8 cellular contexts compared by ENCODE assay signal in the genomic region with DNA sequence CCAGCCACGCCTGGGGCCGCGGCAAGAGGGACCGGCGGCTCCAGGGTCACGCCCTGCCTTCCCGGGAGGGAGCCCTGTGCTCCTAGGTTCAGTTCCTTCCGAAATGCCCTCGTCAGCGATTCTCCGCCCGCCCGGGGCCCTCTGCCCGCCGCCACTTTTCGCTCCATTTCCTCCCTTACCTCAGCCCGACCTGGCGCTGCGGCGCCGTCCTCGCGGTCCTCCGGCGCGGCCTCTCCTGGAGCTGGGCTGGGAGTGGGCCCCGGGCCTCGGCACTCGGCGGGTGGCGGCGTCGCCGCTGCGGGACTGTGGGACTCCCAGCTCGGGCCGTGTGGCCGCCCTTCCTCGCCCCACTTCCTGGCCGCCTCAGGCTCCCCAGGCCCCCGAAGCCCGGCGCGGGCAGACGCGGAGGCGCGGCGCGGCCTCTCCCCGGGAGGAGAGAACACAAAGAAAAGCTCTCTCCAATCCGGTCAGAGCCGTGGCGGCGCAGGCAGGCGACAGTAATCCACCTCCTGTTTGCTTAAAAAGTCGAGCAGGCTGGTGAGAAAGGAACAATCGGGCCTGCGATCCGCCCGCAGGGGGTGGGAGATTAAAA. TPM values are rescaled to one million over a fixed set of nuclear protein-coding genes. Genes with fewer than 3 reads are reported as not detected.
DNase-seq lines count a peak whose midpoint lies in the region; ATAC-seq and TF ChIP-seq lines count a peak whose summit lies in the region.

No MANE protein-coding gene starts in this region.

- intact Hi-C loops in Right ventricle myocardium inferior (cut with DNase I) (no loop called here), cardiac septum (cut with DNase I) (no loop called here)

- H3K9me3 ChIP-seq in stomach smooth muscle (ENCODE audit: control insufficient read depth in 2 of 2, low read length in 2 of 2) = no peaks in the 10 kb centered on the region

- peak overlapping the region; percentile 84 to 90 for H3K4me3 ChIP-seq in stomach smooth muscle (ENCODE audit: low read length in 2 of 2)

- DNase-seq in Right ventricle myocardium inferior (ENCODE audit: missing footprints) = peak; percentile 83
- no peak for DNase-seq in cardiac septum (ENCODE audit: low spot score)
- peak; percentile 83 to 84 for DNase-seq in T47D (ENCODE audit: low read depth in 1 of 2, low spot score in 1 of 2)
- peak; percentile 42 for DNase-seq in kidney glomerular epithelial cell (lab: John Stamatoyannopoulos, UW)

- peak overlapping the region; percentile 93 for H3K27ac ChIP-seq in stomach smooth muscle (ENCODE audit: low read length)

- no peaks in the 10 kb centered on the region for H3K36me3 ChIP-seq in stomach smooth muscle (ENCODE audit: control insufficient read depth in 2 of 2, insufficient read depth in 2 of 2, low read length in 2 of 2)

- no peak for TF ChIP-seq POLR2A in GM18505 (IDR thresholded peaks at IDR 0.05; ENCODE audit: borderline replicate concordance, extremely low read depth, insufficient read depth, insufficient read length)

- no peak for ATAC-seq in Right ventricle myocardium inferior
- no peak for ATAC-seq in HG02623 (IDR thresholded peaks at IDR 0.05; ENCODE audit: unreplicated experiment)
- no peak for ATAC-seq in GM18505 (IDR thresholded peaks at IDR 0.05; ENCODE audit: unreplicated experiment)

- in situ Hi-C loops in T47D (cut with HindIII; ENCODE audit: low pct_unique_long_range_greater_than_20kb, low sequenced_read_pairs) = no loop called here

- H3K27me3 ChIP-seq in stomach smooth muscle (ENCODE audit: control insufficient read depth in 1 of 2, insufficient read depth in 2 of 2, low read length in 2 of 2) = no peaks in the 10 kb centered on the region

- peaks cover 47% of the 10 kb centered on the region for H3K4me1 ChIP-seq in stomach smooth muscle (ENCODE audit: control insufficient read depth, insufficient read depth, low read length)

- H3K9ac ChIP-seq in stomach smooth muscle (ENCODE audit: low read length in 2 of 2) = peak overlapping the region; percentile 80 to 88

TF ChIP-seq in PFSK-1, 5 proteins besides CTCF, POLR2A, EP300 and RAD21:
- no peak for TF ChIP-seq TAF1 (IDR thresholded peaks at IDR 0.05; ENCODE audit: borderline replicate concordance, insufficient read depth, low read length)
- TF ChIP-seq, protein P1, sequence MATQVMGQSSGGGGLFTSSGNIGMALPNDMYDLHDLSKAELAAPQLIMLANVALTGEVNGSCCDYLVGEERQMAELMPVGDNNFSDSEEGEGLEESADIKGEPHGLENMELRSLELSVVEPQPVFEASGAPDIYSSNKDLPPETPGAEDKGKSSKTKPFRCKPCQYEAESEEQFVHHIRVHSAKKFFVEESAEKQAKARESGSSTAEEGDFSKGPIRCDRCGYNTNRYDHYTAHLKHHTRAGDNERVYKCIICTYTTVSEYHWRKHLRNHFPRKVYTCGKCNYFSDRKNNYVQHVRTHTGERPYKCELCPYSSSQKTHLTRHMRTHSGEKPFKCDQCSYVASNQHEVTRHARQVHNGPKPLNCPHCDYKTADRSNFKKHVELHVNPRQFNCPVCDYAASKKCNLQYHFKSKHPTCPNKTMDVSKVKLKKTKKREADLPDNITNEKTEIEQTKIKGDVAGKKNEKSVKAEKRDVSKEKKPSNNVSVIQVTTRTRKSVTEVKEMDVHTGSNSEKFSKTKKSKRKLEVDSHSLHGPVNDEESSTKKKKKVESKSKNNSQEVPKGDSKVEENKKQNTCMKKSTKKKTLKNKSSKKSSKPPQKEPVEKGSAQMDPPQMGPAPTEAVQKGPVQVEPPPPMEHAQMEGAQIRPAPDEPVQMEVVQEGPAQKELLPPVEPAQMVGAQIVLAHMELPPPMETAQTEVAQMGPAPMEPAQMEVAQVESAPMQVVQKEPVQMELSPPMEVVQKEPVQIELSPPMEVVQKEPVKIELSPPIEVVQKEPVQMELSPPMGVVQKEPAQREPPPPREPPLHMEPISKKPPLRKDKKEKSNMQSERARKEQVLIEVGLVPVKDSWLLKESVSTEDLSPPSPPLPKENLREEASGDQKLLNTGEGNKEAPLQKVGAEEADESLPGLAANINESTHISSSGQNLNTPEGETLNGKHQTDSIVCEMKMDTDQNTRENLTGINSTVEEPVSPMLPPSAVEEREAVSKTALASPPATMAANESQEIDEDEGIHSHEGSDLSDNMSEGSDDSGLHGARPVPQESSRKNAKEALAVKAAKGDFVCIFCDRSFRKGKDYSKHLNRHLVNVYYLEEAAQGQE (IDR thresholded peaks at IDR 0.05; ENCODE audit: insufficient read depth in 1 of 2, low read depth in 2 of 2, low read length in 2 of 2) = no peak
- TF ChIP-seq FOXP2 (optimal IDR thresholded peaks at IDR 0.05; ENCODE audit: borderline replicate concordance, extremely low read depth, extremely low read length, insufficient read depth) = no peak
- TF ChIP-seq POLR2AphosphoS5 (IDR thresholded peaks at IDR 0.05; ENCODE audit: low read depth, low read length) = no peak
- 0 out of 2 replicates have a peak, but pooled peaks have one; percentile 17 for TF ChIP-seq SIN3A (IDR thresholded peaks at IDR 0.05; ENCODE audit: borderline replicate concordance, insufficient read depth, low read length)
TF ChIP-seq in PFSK-1: peak in this region for 1.

RNA-seq across cellular contexts. Expression of a gene that starts 1.6 kb away (rescaled TPM):
- 9.9 TPM for total RNA-seq in Right ventricle myocardium inferior
- total RNA-seq in cardiac septum = 13.5 TPM
- 44.2 TPM for polyA plus RNA-seq in PFSK-1 (2012; ENCODE audit: insufficient read length, low read depth)
